8 cellular contexts compared by ENCODE assay signal in genomic region chr5:139403787-139404483, GRCh38. TPM values are rescaled to one million over a fixed set of nuclear protein-coding genes. Genes with fewer than 3 reads are reported as not detected.
DNase-seq lines count a peak whose midpoint lies in the region; ATAC-seq and TF ChIP-seq lines count a peak whose summit lies in the region.

Gene SPATA24, minus strand, starts transcription at chr5:139404089. Its CDS starts 29 bp downstream, at chr5:139404060.

- peak within 1 kb of the TSS; percentile 98 for H3K27ac ChIP-seq in fibroblast of lung (ENCODE audit: insufficient read depth, low read length)

- H3K27ac Mint-ChIP-seq in activated T-helper 2 cell treated with anti-CD3 and anti-CD28 coated beads, Interferon-gamma antibody, Interleukin-2, Interleukin-4, amounts not matched to agents 10 μg/mL and 5 μg/mL and 100 μg/mL, durations not matched to agents 14 hours and 24 hours and 36 hours = peak within 1 kb of the TSS; percentile 100
- H3K27ac Mint-ChIP-seq in naive thymus-derived CD8-positive, alpha-beta T cell = peak within 1 kb of the TSS; percentile 95 to 100 (median 99)
- peak within 1 kb of the TSS; percentile 97 for H3K27ac Mint-ChIP-seq in stimulated activated naive B cell treated with anti-CD40 and anti-IgM and Interleukin-4, amounts not matched to agents 10 μg/mL and 1 μg/mL and 100 μg/mL, for 72 hours

- no peaks in the 10 kb centered on the region for H4K20me1 ChIP-seq in fibroblast of lung (ENCODE audit: control insufficient read depth, extremely low read depth, insufficient read depth, low read length)

- H3K4me1 ChIP-seq in fibroblast of lung (ENCODE audit: control insufficient read depth, extremely low read depth, insufficient read depth, low read length) = peaks cover 6% of the 10 kb centered on the region

- no peaks in the 10 kb centered on the region for H3K27me3 Mint-ChIP-seq in activated T-helper 2 cell treated with anti-CD3 and anti-CD28 coated beads, Interferon-gamma antibody, Interleukin-2, Interleukin-4, amounts not matched to agents 10 μg/mL and 5 μg/mL and 100 μg/mL, durations not matched to agents 14 hours and 24 hours and 36 hours (ENCODE audit: low read depth)
- no peaks in the 10 kb centered on the region for H3K27me3 Mint-ChIP-seq in naive thymus-derived CD8-positive, alpha-beta T cell
- no peaks in the 10 kb centered on the region for H3K27me3 Mint-ChIP-seq in stimulated activated naive B cell treated with anti-CD40 and anti-IgM and Interleukin-4, amounts not matched to agents 10 μg/mL and 1 μg/mL and 100 μg/mL, for 72 hours

- H3K79me2 ChIP-seq in fibroblast of lung (ENCODE audit: control insufficient read depth, insufficient read depth, low read length) = no peaks in the 10 kb centered on the region

- H3K36me3 ChIP-seq in fibroblast of lung (ENCODE audit: control insufficient read depth, insufficient read depth, low read length) = no peaks in the 10 kb centered on the region

- DNase-seq in EH (ENCODE audit: low read depth) (peak; percentile 99), H4 (ENCODE audit: low spot score) (peak; percentile 95), LNCaP clone FGC (ENCODE audit: low read depth) (peak; percentile 87), RPMI8226 (peak; percentile 98), fibroblast of lung (ENCODE audit: low read depth in 2 of 2) (peak; percentile 96)
- DNase-seq in activated T-helper 2 cell treated with anti-CD3 and anti-CD28 coated beads, Interferon-gamma antibody, Interleukin-2, Interleukin-4, amounts not matched to agents 10 μg/mL and 5 μg/mL and 100 μg/mL, durations not matched to agents 14 hours and 24 hours and 36 hours (ENCODE audit: low spot score) = peak; percentile 98
- DNase-seq in naive thymus-derived CD8-positive, alpha-beta T cell = peak; percentile 94 to 99 (median 98)
- DNase-seq in stimulated activated naive B cell treated with anti-CD40 and anti-IgM and Interleukin-4, amounts not matched to agents 10 μg/mL and 1 μg/mL and 100 μg/mL, for 72 hours = peak; percentile 98

- H3K4me2 ChIP-seq in fibroblast of lung (ENCODE audit: extremely low read depth, insufficient read depth, low read length) = peak within 1 kb of the TSS; percentile 99

- H3K9me3 Mint-ChIP-seq in activated T-helper 2 cell treated with anti-CD3 and anti-CD28 coated beads, Interferon-gamma antibody, Interleukin-2, Interleukin-4, amounts not matched to agents 10 μg/mL and 5 μg/mL and 100 μg/mL, durations not matched to agents 14 hours and 24 hours and 36 hours = no peaks in the 10 kb centered on the region
- no peaks in the 10 kb centered on the region for H3K9me3 Mint-ChIP-seq in naive thymus-derived CD8-positive, alpha-beta T cell
- H3K9me3 Mint-ChIP-seq in stimulated activated naive B cell treated with anti-CD40 and anti-IgM and Interleukin-4, amounts not matched to agents 10 μg/mL and 1 μg/mL and 100 μg/mL, for 72 hours = peaks cover 0 to 1% of the 10 kb centered on the region in 2 donors

- H3K4me3 ChIP-seq in LNCaP clone FGC (ENCODE audit: low read depth, low read length) = peak within 1 kb of the TSS; percentile 53
- peak within 1 kb of the TSS; percentile 56 to 79 (median 68) for H3K4me3 ChIP-seq in fibroblast of lung (replicated peaks in 1 of 4; ENCODE audit: control extremely low read depth in 1 of 4, insufficient read depth in 1 of 4, low read depth in 3 of 4, low read length in 4 of 4)

- peaks cover 31% of the 10 kb centered on the region for H3K4me1 Mint-ChIP-seq in activated T-helper 2 cell treated with anti-CD3 and anti-CD28 coated beads, Interferon-gamma antibody, Interleukin-2, Interleukin-4, amounts not matched to agents 10 μg/mL and 5 μg/mL and 100 μg/mL, durations not matched to agents 14 hours and 24 hours and 36 hours (ENCODE audit: low read depth)
- H3K4me1 Mint-ChIP-seq in naive thymus-derived CD8-positive, alpha-beta T cell = peaks cover 24 to 45% (median 30%) of the 10 kb centered on the region in 4 donors
- H3K4me1 Mint-ChIP-seq in stimulated activated naive B cell treated with anti-CD40 and anti-IgM and Interleukin-4, amounts not matched to agents 10 μg/mL and 1 μg/mL and 100 μg/mL, for 72 hours = peaks cover 40 to 56% of the 10 kb centered on the region in 2 donors

- intact Hi-C loops in activated T-helper 2 cell treated with anti-CD3 and anti-CD28 coated beads, Interferon-gamma antibody, Interleukin-2, Interleukin-4, amounts not matched to agents 10 μg/mL and 5 μg/mL and 100 μg/mL, durations not matched to agents 14 hours and 24 hours and 36 hours (cut with micrococcal nuclease) = loop anchor here (1.0 kb wide), 3 partner anchors 10 to 157 kb away; partner anchors contain the start of gene UBE2D2

- peak within 1 kb of the TSS; percentile 92 for H3K4me3 Mint-ChIP-seq in activated T-helper 2 cell treated with anti-CD3 and anti-CD28 coated beads, Interferon-gamma antibody, Interleukin-2, Interleukin-4, amounts not matched to agents 10 μg/mL and 5 μg/mL and 100 μg/mL, durations not matched to agents 14 hours and 24 hours and 36 hours (ENCODE audit: low read depth)
- H3K4me3 Mint-ChIP-seq in naive thymus-derived CD8-positive, alpha-beta T cell = peak within 1 kb of the TSS; percentile 87 to 99 (median 96)
- H3K4me3 Mint-ChIP-seq in stimulated activated naive B cell treated with anti-CD40 and anti-IgM and Interleukin-4, amounts not matched to agents 10 μg/mL and 1 μg/mL and 100 μg/mL, for 72 hours = peak within 1 kb of the TSS; percentile 85 to 87

- ATAC-seq in naive thymus-derived CD8-positive, alpha-beta T cell = peak; percentile 89 to 91
- ATAC-seq in stimulated activated naive B cell treated with anti-CD40 and anti-IgM and Interleukin-4, amounts not matched to agents 10 μg/mL and 1 μg/mL and 100 μg/mL, for 72 hours (replicated peaks) = peak; percentile 79 to 86

- H3K9me3 ChIP-seq in fibroblast of lung (ENCODE audit: control insufficient read depth, insufficient read depth, low read depth, low read length) = no peaks in the 10 kb centered on the region

- peaks cover 16% of the 10 kb centered on the region for H3K36me3 Mint-ChIP-seq in activated T-helper 2 cell treated with anti-CD3 and anti-CD28 coated beads, Interferon-gamma antibody, Interleukin-2, Interleukin-4, amounts not matched to agents 10 μg/mL and 5 μg/mL and 100 μg/mL, durations not matched to agents 14 hours and 24 hours and 36 hours (ENCODE audit: low read depth)
- H3K36me3 Mint-ChIP-seq in naive thymus-derived CD8-positive, alpha-beta T cell = peaks cover 0 to 5% (median 4%) of the 10 kb centered on the region in 3 donors
- H3K36me3 Mint-ChIP-seq in stimulated activated naive B cell treated with anti-CD40 and anti-IgM and Interleukin-4, amounts not matched to agents 10 μg/mL and 1 μg/mL and 100 μg/mL, for 72 hours = peaks cover 5 to 7% of the 10 kb centered on the region in 2 donors

- POLR2A ChIA-PET in naive thymus-derived CD8-positive, alpha-beta T cell (lab: Charles Lee) = interaction anchor here (0.6 to 3.1 kb wide), 13 partner anchors 11 to 861 kb away, joined by 3 to 19 read pairs (median 4); partner anchors contain the start of genes DNAJC18, ETF1, MATR3 and PAIP2

- H3K27me3 ChIP-seq in fibroblast of lung (ENCODE audit: control insufficient read depth, insufficient read depth, low read length) = no peaks in the 10 kb centered on the region

- H2AFZ ChIP-seq in fibroblast of lung (ENCODE audit: low read length) = peak within 1 kb of the TSS; percentile 98

- TF ChIP-seq CTCF in LNCaP clone FGC (IDR thresholded peaks at IDR 0.05; ENCODE audit: control insufficient read depth, extremely low read depth, insufficient read depth) (no peak), fibroblast of lung (conservative IDR thresholded peaks at IDR 0.05 in 1 of 2, IDR thresholded peaks at IDR 0.05 in 1 of 2; ENCODE audit: low read depth in 1 of 2, low read length in 2 of 2) (no peak)

- peak within 1 kb of the TSS; percentile 87 for H3K9ac ChIP-seq in fibroblast of lung (ENCODE audit: insufficient read depth, low read length)

RNA-seq across cellular contexts. Expression of gene SPATA24, which starts in this region (rescaled TPM):
- 3.4 and 5.9 TPM in 2 replicates for total RNA-seq in H4 (2014; rRNA removed; shearing (Covaris generic))
- 4.7 and 4.8 TPM in 2 replicates for total RNA-seq in activated T-helper 2 cell treated with anti-CD3 and anti-CD28 coated beads, Interferon-gamma antibody, Interleukin-2, Interleukin-4, amounts not matched to agents 10 μg/mL and 5 μg/mL and 100 μg/mL, durations not matched to agents 14 hours and 24 hours and 36 hours
- 6.4 and 7.4 TPM in 2 replicates for total RNA-seq in fibroblast of lung
- 5.3 and 5.6 TPM in 2 replicates for polyA plus RNA-seq in fibroblast of lung
- polyA plus RNA-seq in fibroblast of lung (2012) = 6.0 and 6.5 TPM in 2 replicates
- polyA minus RNA-seq in fibroblast of lung (ENCODE audit: low replicate concordance) = 0.48 TPM in 1 of 2 replicates, not detected in the other
- 1 to 10 TPM; 4.4 to 4.6 TPM for total RNA-seq in naive thymus-derived CD8-positive, alpha-beta T cell
- polyA plus RNA-seq in naive thymus-derived CD8-positive, alpha-beta T cell = 1 to 10 TPM; 2.9 to 8.7 (median 4.3) TPM

Comparison
In these comparisons a context has a peak if more than half of its experiments do, and no peak if none do; other contexts are left out.
1. Peak in every context shown above with its lines: DNase-seq, ATAC-seq, H3K4me3 ChIP-seq and H3K27ac ChIP-seq.